In the genomic region with DNA sequence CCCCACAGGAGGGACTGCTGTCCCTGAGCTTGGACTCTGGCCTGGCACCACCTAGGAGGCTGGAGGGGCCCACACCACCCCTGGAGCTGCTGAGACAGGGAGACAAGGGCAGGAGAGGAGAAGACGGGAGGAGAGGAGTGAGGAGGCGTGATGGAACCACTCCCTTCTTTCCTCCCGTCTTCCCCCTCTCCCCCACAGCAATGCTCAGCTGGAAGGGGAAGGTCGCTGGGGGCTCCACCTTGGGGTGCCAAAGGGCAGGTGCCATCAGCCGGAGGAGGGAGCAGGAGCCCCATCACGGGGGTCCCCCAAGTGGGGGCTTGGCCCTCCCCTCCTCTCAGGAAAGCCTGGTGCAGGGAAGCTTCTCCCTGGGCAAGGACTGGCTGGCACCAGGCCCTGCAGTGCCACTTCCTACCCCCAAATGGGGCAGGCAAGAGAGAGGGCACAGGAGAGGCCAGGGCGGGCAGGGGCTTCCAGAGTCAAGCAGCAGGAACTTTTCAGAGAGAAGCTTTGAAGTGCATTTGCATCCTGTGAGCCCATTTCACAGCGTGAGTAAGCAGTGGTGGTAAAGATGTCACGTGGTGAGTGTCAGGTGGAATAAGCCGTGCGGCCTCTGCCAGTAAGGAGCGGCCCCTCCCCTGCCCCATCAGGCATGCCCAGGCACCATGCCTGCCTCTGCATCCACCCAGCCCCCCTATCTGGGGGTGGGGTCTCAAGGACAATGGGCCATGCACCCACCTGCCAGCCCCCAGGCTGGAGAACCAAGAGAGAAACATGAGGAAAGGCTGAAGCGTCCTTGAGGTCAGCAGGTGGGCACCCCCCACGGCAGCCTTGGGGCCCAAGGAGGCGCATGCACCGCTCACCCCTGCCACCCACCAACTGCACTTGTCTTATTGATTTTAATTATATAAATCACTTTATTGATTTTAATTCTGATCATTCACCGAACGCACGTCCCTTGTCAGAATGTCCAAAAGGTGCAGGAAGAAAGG, we compare ENCODE assay signal across 1 cellular context.
TF ChIP-seq lines count a peak whose summit lies in the region.

No MANE protein-coding gene starts in this region.

TF ChIP-seq in HepG2, 621 proteins besides CTCF, POLR2A, EP300 and RAD21 (continued from another document and continues in another):
- peak; percentile 29; the same call in 1 of the 2 replicates for TF ChIP-seq PATZ1 (CRISPR knock-in tag; IDR thresholded peaks at IDR 0.05)
- TF ChIP-seq HIC2 (CRISPR knock-in tag; IDR thresholded peaks at IDR 0.05; ENCODE audit: low read depth), result peak; percentile 69; the same call in 1 of the 2 replicates
- TF ChIP-seq, protein P1, sequence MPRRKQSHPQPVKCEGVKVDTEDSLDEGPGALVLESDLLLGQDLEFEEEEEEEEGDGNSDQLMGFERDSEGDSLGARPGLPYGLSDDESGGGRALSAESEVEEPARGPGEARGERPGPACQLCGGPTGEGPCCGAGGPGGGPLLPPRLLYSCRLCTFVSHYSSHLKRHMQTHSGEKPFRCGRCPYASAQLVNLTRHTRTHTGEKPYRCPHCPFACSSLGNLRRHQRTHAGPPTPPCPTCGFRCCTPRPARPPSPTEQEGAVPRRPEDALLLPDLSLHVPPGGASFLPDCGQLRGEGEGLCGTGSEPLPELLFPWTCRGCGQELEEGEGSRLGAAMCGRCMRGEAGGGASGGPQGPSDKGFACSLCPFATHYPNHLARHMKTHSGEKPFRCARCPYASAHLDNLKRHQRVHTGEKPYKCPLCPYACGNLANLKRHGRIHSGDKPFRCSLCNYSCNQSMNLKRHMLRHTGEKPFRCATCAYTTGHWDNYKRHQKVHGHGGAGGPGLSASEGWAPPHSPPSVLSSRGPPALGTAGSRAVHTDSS (CRISPR knock-in tag; conservative IDR thresholded peaks at IDR 0.05), result no peak
- no peak for TF ChIP-seq SKI (IDR thresholded peaks at IDR 0.05; ENCODE audit: partially characterized antibody)
- no peak for TF ChIP-seq MTF1 (CRISPR knock-in tag; IDR thresholded peaks at IDR 0.05)
- no peak; the same call in 1 of the 2 replicates for TF ChIP-seq ZNF749 (CRISPR knock-in tag; IDR thresholded peaks at IDR 0.05; ENCODE audit: borderline replicate concordance)
- no peak for TF ChIP-seq BRCA1 (CRISPR knock-in tag; IDR thresholded peaks at IDR 0.05)
- TF ChIP-seq ZNF549 (CRISPR knock-in tag; IDR thresholded peaks at IDR 0.05), result no peak
- no peak for TF ChIP-seq MEF2D (CRISPR knock-in tag; IDR thresholded peaks at IDR 0.05)
- TF ChIP-seq ASH2L (IDR thresholded peaks at IDR 0.05; ENCODE audit: insufficient read length, low read depth, low read length), result no peak
- no peak for TF ChIP-seq BCLAF1 (IDR thresholded peaks at IDR 0.05)
- no peak for TF ChIP-seq FOXJ3 (CRISPR knock-in tag; IDR thresholded peaks at IDR 0.05; ENCODE audit: borderline replicate concordance)
- TF ChIP-seq CEBPG (CRISPR knock-in tag; IDR thresholded peaks at IDR 0.05), result 0 out of 2 replicates have a peak, but pooled peaks have one; percentile 25
- TF ChIP-seq ZNF460 (CRISPR knock-in tag; IDR thresholded peaks at IDR 0.05; ENCODE audit: borderline replicate concordance), result no peak
- TF ChIP-seq REST (IDR thresholded peaks at IDR 0.05; ENCODE audit: borderline replicate concordance in 1 of 2, low read depth in 1 of 2, low read length in 2 of 2), result no peak
- TF ChIP-seq ZNF503 (CRISPR knock-in tag; IDR thresholded peaks at IDR 0.05), result no peak
- TF ChIP-seq ATAD3A (CRISPR knock-in tag; IDR thresholded peaks at IDR 0.05), result no peak
- TF ChIP-seq ZNF446 (CRISPR knock-in tag; IDR thresholded peaks at IDR 0.05), result 0 out of 2 replicates have a peak, but pooled peaks have one; percentile 4
- no peak for TF ChIP-seq GPN1 (CRISPR knock-in tag; IDR thresholded peaks at IDR 0.05; ENCODE audit: borderline replicate concordance)
- no peak for TF ChIP-seq BRD4 (CRISPR knock-in tag; IDR thresholded peaks at IDR 0.05)
- 0 out of 2 replicates have a peak, but pooled peaks have one; percentile 5 for TF ChIP-seq RARA (CRISPR knock-in tag; IDR thresholded peaks at IDR 0.05)
- no peak for TF ChIP-seq NFE2 (CRISPR knock-in tag; IDR thresholded peaks at IDR 0.05)
- TF ChIP-seq ZNF777 (CRISPR knock-in tag; IDR thresholded peaks at IDR 0.05), result no peak
- TF ChIP-seq, protein P2, sequence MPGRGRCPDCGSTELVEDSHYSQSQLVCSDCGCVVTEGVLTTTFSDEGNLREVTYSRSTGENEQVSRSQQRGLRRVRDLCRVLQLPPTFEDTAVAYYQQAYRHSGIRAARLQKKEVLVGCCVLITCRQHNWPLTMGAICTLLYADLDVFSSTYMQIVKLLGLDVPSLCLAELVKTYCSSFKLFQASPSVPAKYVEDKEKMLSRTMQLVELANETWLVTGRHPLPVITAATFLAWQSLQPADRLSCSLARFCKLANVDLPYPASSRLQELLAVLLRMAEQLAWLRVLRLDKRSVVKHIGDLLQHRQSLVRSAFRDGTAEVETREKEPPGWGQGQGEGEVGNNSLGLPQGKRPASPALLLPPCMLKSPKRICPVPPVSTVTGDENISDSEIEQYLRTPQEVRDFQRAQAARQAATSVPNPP (CRISPR knock-in tag; IDR thresholded peaks at IDR 0.05), result no peak
- TF ChIP-seq, protein P3, sequence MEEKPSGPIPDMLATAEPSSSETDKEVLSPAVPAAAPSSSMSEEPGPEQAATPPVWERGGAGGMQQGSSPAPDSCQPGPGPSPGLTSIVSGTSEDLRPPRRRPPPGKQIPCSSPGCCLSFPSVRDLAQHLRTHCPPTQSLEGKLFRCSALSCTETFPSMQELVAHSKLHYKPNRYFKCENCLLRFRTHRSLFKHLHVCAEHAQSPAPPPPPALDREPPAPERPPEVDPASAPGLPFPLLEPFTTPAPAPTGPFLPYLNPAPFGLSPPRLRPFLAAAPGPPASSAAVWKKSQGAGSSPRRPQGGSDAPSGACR (CRISPR knock-in tag; IDR thresholded peaks at IDR 0.05), result 0 out of 2 replicates have a peak, but pooled peaks have one; percentile 14
- no peak; the same call in 1 of the 2 replicates for TF ChIP-seq AFF4 (CRISPR knock-in tag; IDR thresholded peaks at IDR 0.05)
- no peak for TF ChIP-seq ZNF7 (CRISPR knock-in tag; IDR thresholded peaks at IDR 0.05)
- no peak for TF ChIP-seq IRX3 (CRISPR knock-in tag; IDR thresholded peaks at IDR 0.05; ENCODE audit: borderline replicate concordance, low read depth)
- TF ChIP-seq HNRNPUL1 (IDR thresholded peaks at IDR 0.05; ENCODE audit: low read depth, low read length), result no peak
- TF ChIP-seq TAF15 (IDR thresholded peaks at IDR 0.05; ENCODE audit: low read depth, low read length, poor library complexity, severe bottlenecking), result no peak
- no peak for TF ChIP-seq MAFF (IDR thresholded peaks at IDR 0.05; ENCODE audit: low read depth, low read length)
- TF ChIP-seq REXO4 (CRISPR knock-in tag; IDR thresholded peaks at IDR 0.05; ENCODE audit: borderline replicate concordance), result no peak
- TF ChIP-seq FLYWCH1 (CRISPR knock-in tag; IDR thresholded peaks at IDR 0.05), result no peak
